ENCODE assay signal across 2 cellular contexts in genomic region chr2:39615675-39616074, GRCh38.
TF ChIP-seq lines count a peak whose summit lies in the region.

No MANE protein-coding gene starts in this region.

TF ChIP-seq in HEK293, 187 proteins besides CTCF, POLR2A, EP300 and RAD21:
- TF ChIP-seq ZNF16 (tag by site-specific recombination; IDR thresholded peaks at IDR 0.05; ENCODE audit: low read depth) (no peak), GLIS1 (tag by site-specific recombination; IDR thresholded peaks at IDR 0.05) (peak; percentile 23; the same call in 1 of the 2 replicates)

TF ChIP-seq in H1, 55 proteins besides CTCF, POLR2A, EP300 and RAD21:
- TF ChIP-seq JUND (IDR thresholded peaks at IDR 0.05; ENCODE audit: low read length) = no peak
- TF ChIP-seq ATF2 (IDR thresholded peaks at IDR 0.05; ENCODE audit: low read length) = no peak
- TF ChIP-seq NRF1 (IDR thresholded peaks at IDR 0.05; ENCODE audit: low read depth, low read length) = no peak
- no peak for TF ChIP-seq RXRA (IDR thresholded peaks at IDR 0.05; ENCODE audit: insufficient read depth, low read depth, low read length)
- TF ChIP-seq TBP (IDR thresholded peaks at IDR 0.05; ENCODE audit: low read depth, low read length) = no peak
- no peak for TF ChIP-seq TCF12 (IDR thresholded peaks at IDR 0.05; ENCODE audit: low read depth, low read length)
- no peak for TF ChIP-seq SRF (IDR thresholded peaks at IDR 0.05; ENCODE audit: low read depth, low read length)
- TF ChIP-seq HDAC6 (IDR thresholded peaks at IDR 0.05; ENCODE audit: low read depth, low read length) = no peak
- TF ChIP-seq RBBP5 (IDR thresholded peaks at IDR 0.05; ENCODE audit: borderline replicate concordance, low read depth, low read length) = no peak
- TF ChIP-seq TAF1 (IDR thresholded peaks at IDR 0.05; ENCODE audit: low read depth, low read length) = no peak
- no peak for TF ChIP-seq BACH1 (IDR thresholded peaks at IDR 0.05; ENCODE audit: low read length)
- TF ChIP-seq CBX8 (IDR thresholded peaks at IDR 0.05; ENCODE audit: borderline replicate concordance, low read depth, low read length) = no peak
- no peak for TF ChIP-seq GTF2F1 (IDR thresholded peaks at IDR 0.05; ENCODE audit: borderline replicate concordance, low read depth, low read length)
- TF ChIP-seq SIN3A (conservative IDR thresholded peaks at IDR 0.05 in 1 of 2, IDR thresholded peaks at IDR 0.05 in 1 of 2; ENCODE audit: low read depth in 1 of 2, low read length in 2 of 2) = no peak
